Comparison of ENCODE assay signal across 1 cellular context in the genomic region with DNA sequence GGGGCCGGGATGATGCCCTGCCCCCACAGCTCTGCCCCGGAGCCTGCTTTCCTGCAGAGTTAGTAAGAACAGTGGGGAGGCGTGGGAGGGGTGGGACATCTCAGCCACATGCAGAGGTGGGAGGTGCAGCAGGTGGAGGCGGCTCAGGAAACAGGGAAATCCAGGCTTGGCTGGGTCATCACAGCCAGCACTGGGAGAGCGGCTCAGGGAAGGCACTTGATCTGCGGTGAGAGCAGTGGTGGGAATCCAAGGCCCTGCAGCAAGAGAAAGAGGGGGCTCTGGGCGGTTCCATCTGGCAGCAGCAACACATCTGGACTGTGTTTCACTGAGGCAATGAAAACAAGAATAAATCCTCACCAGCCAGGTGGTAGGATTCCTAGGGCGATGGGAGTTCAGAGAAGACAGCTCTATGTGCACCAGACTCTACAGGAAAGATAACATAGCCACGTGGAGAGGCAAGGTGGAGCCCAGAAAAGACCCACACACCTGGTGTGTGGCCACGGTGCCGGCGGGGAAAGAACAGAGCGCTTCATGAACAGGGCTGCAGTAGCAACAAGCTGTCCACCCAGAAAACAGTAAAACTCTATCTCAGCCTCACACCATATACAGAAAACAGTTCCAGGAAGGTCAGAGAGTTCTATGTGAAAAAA.
TF ChIP-seq lines count a peak whose summit lies in the region.

No MANE protein-coding gene starts in this region.

TF ChIP-seq in HEK293, 187 proteins besides CTCF, POLR2A, EP300 and RAD21 (continued from another document):
- TF ChIP-seq HOXD13 (CRISPR knock-in tag; IDR thresholded peaks at IDR 0.05; ENCODE audit: borderline replicate concordance) (no peak), REPIN1 (tag by site-specific recombination; IDR thresholded peaks at IDR 0.05; ENCODE audit: low read depth) (no peak), RBAK (tag by site-specific recombination; IDR thresholded peaks at IDR 0.05) (no peak), ZIC2 (tag by site-specific recombination; IDR thresholded peaks at IDR 0.05) (peak; percentile 96), ZNF341 (tag by site-specific recombination; IDR thresholded peaks at IDR 0.05; ENCODE audit: low read depth) (peak; percentile 92), KLF7 (tag by site-specific recombination; IDR thresholded peaks at IDR 0.05; ENCODE audit: borderline replicate concordance) (no peak), ZNF585B (tag by site-specific recombination; IDR thresholded peaks at IDR 0.05) (no peak), FEZF1 (tag by site-specific recombination; IDR thresholded peaks at IDR 0.05) (no peak), ZNF792 (tag by site-specific recombination; IDR thresholded peaks at IDR 0.05) (no peak), ZNF175 (tag by site-specific recombination; IDR thresholded peaks at IDR 0.05) (no peak), ZNF292 (tag by site-specific recombination; IDR thresholded peaks at IDR 0.05; ENCODE audit: borderline replicate concordance, low read depth) (no peak)
- TF ChIP-seq, protein P1, sequence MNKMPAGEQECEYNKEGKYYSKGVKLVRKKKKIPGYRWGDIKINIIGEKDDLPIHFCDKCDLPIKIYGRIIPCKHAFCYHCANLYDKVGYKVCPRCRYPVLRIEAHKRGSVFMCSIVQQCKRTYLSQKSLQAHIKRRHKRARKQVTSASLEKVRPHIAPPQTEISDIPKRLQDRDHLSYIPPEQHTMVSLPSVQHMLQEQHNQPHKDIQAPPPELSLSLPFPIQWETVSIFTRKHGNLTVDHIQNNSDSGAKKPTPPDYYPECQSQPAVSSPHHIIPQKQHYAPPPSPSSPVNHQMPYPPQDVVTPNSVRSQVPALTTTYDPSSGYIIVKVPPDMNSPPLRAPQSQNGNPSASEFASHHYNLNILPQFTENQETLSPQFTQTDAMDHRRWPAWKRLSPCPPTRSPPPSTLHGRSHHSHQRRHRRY (tag by site-specific recombination; IDR thresholded peaks at IDR 0.05): no peak
- TF ChIP-seq, protein P2, sequence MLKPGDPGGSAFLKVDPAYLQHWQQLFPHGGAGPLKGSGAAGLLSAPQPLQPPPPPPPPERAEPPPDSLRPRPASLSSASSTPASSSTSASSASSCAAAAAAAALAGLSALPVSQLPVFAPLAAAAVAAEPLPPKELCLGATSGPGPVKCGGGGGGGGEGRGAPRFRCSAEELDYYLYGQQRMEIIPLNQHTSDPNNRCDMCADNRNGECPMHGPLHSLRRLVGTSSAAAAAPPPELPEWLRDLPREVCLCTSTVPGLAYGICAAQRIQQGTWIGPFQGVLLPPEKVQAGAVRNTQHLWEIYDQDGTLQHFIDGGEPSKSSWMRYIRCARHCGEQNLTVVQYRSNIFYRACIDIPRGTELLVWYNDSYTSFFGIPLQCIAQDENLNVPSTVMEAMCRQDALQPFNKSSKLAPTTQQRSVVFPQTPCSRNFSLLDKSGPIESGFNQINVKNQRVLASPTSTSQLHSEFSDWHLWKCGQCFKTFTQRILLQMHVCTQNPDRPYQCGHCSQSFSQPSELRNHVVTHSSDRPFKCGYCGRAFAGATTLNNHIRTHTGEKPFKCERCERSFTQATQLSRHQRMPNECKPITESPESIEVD (tag by site-specific recombination; IDR thresholded peaks at IDR 0.05): no peak
- TF ChIP-seq, protein P3, sequence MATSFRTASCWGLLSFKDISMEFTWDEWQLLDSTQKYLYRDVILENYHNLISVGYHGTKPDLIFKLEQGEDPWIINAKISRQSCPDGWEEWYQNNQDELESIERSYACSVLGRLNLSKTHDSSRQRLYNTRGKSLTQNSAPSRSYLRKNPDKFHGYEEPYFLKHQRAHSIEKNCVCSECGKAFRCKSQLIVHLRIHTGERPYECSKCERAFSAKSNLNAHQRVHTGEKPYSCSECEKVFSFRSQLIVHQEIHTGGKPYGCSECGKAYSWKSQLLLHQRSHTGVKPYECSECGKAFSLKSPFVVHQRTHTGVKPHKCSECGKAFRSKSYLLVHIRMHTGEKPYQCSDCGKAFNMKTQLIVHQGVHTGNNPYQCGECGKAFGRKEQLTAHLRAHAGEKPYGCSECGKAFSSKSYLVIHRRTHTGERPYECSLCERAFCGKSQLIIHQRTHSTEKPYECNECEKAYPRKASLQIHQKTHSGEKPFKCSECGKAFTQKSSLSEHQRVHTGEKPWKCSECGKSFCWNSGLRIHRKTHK (tag by site-specific recombination; IDR thresholded peaks at IDR 0.05): no peak
- TF ChIP-seq, protein P4, sequence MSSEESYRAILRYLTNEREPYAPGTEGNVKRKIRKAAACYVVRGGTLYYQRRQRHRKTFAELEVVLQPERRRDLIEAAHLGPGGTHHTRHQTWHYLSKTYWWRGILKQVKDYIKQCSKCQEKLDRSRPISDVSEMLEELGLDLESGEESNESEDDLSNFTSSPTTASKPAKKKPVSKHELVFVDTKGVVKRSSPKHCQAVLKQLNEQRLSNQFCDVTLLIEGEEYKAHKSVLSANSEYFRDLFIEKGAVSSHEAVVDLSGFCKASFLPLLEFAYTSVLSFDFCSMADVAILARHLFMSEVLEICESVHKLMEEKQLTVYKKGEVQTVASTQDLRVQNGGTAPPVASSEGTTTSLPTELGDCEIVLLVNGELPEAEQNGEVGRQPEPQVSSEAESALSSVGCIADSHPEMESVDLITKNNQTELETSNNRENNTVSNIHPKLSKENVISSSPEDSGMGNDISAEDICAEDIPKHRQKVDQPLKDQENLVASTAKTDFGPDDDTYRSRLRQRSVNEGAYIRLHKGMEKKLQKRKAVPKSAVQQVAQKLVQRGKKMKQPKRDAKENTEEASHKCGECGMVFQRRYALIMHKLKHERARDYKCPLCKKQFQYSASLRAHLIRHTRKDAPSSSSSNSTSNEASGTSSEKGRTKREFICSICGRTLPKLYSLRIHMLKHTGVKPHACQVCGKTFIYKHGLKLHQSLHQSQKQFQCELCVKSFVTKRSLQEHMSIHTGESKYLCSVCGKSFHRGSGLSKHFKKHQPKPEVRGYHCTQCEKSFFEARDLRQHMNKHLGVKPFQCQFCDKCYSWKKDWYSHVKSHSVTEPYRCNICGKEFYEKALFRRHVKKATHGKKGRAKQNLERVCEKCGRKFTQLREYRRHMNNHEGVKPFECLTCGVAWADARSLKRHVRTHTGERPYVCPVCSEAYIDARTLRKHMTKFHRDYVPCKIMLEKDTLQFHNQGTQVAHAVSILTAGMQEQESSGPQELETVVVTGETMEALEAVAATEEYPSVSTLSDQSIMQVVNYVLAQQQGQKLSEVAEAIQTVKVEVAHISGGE (tag by site-specific recombination; conservative IDR thresholded peaks at IDR 0.05; ENCODE audit: low read depth): no peak
- TF ChIP-seq, protein P5, sequence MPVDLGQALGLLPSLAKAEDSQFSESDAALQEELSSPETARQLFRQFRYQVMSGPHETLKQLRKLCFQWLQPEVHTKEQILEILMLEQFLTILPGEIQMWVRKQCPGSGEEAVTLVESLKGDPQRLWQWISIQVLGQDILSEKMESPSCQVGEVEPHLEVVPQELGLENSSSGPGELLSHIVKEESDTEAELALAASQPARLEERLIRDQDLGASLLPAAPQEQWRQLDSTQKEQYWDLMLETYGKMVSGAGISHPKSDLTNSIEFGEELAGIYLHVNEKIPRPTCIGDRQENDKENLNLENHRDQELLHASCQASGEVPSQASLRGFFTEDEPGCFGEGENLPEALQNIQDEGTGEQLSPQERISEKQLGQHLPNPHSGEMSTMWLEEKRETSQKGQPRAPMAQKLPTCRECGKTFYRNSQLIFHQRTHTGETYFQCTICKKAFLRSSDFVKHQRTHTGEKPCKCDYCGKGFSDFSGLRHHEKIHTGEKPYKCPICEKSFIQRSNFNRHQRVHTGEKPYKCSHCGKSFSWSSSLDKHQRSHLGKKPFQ (tag by site-specific recombination; IDR thresholded peaks at IDR 0.05): peak; percentile 87
- TF ChIP-seq, protein P6, sequence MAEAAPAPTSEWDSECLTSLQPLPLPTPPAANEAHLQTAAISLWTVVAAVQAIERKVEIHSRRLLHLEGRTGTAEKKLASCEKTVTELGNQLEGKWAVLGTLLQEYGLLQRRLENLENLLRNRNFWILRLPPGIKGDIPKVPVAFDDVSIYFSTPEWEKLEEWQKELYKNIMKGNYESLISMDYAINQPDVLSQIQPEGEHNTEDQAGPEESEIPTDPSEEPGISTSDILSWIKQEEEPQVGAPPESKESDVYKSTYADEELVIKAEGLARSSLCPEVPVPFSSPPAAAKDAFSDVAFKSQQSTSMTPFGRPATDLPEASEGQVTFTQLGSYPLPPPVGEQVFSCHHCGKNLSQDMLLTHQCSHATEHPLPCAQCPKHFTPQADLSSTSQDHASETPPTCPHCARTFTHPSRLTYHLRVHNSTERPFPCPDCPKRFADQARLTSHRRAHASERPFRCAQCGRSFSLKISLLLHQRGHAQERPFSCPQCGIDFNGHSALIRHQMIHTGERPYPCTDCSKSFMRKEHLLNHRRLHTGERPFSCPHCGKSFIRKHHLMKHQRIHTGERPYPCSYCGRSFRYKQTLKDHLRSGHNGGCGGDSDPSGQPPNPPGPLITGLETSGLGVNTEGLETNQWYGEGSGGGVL (tag by site-specific recombination; IDR thresholded peaks at IDR 0.05): peak; percentile 56
